12 cellular contexts compared by ENCODE assay signal in the genomic region with DNA sequence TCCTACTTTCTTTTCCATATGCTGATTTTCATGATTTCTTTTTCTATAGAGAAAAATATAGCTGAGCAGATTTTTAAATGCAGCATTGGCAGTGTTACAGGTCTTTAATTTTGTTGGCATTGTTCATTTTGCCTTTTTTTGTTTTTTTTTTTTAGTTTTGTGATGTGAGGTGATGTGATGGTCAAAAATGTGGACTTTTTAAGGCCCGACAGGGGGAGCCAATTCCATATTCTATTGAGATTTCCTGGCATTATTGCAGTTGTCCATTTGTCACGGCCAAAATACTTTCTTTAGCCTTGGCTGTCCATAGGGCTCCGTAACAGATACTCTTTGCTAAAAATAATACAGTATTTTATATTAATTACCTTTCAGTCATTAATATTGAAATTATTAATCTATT. TPM values are rescaled to one million over a fixed set of nuclear protein-coding genes. Genes with fewer than 3 reads are reported as not detected.
DNase-seq lines count a peak whose midpoint lies in the region; ATAC-seq, FAIRE-seq and TF ChIP-seq lines count a peak whose summit lies in the region.
"Had no signal": no experiment of that assay in that cellular context is flagged by ENCODE, and none has a peak within 500 bp of the region (broad histone marks: within the 10 kb centered on the region; RNA-seq: fewer than 3 reads in every experiment).

No MANE protein-coding gene starts in this region.

- no peak overlapping the region for H2BK120ac ChIP-seq in IMR-90 (ENCODE audit: low read depth, low read length)

- H3K23ac ChIP-seq in IMR-90 (ENCODE audit: low read depth, low read length), result no peak overlapping the region

- no peak for TF ChIP-seq POLR2A in IMR-90 (IDR thresholded peaks at IDR 0.05; ENCODE audit: low read depth, low read length)

- no peak overlapping the region for H3K14ac ChIP-seq in IMR-90 (replicated peaks; ENCODE audit: low read depth, low read length)

- CTCF ChIA-PET in IMR-90 (lab: Yijun Ruan, JAX), result interaction anchor here (0.8 kb wide), 1 partner anchor 245 kb away, joined by 4 read pairs; no protein-coding TSS in a partner anchor

- H2BK15ac ChIP-seq in IMR-90 (ENCODE audit: low read depth, low read length), result no peak overlapping the region

- no peak overlapping the region for H2BK5ac ChIP-seq in IMR-90 (ENCODE audit: low read depth, low read length, poor library complexity, severe bottlenecking)

- no peaks in the 10 kb centered on the region for H3K36me3 ChIP-seq in IMR-90 (ENCODE audit: control insufficient read depth, insufficient read depth, low read length)
- H3K36me3 ChIP-seq in astrocyte (ENCODE audit: insufficient read depth, low read length), result no peaks in the 10 kb centered on the region
- H3K36me3 ChIP-seq in keratinocyte (ENCODE audit: control insufficient read depth in 2 of 2, extremely low read depth in 1 of 2, insufficient read depth in 2 of 2, low read length in 2 of 2), result no peaks in the 10 kb centered on the region

- TF ChIP-seq CTCF in IMR-90 (conservative IDR thresholded peaks at IDR 0.05; ENCODE audit: low read depth, low read length) (peak; percentile 57), astrocyte (IDR thresholded peaks at IDR 0.05; ENCODE audit: insufficient read depth, low read depth, low read length) (peak; percentile 43), keratinocyte (optimal IDR thresholded peaks at IDR 0.05 in 1 of 3, IDR thresholded peaks at IDR 0.05 in 1 of 3, conservative IDR thresholded peaks at IDR 0.05 in 1 of 3; ENCODE audit: extremely low read depth in 1 of 3, insufficient read depth in 2 of 3, low read length in 3 of 3) (peak in 2 of 3 experiments; percentile 5 to 15)

- no TSS peak for BruUV-seq in IMR-90 (replicated peaks; lab: Mats Ljungman, UMichigan)

- no peaks in the 10 kb centered on the region for H3K79me1 ChIP-seq in IMR-90 (ENCODE audit: low read depth in 1 of 2, low read length in 2 of 2)

- no peak overlapping the region for H3K18ac ChIP-seq in IMR-90 (ENCODE audit: low read depth, low read length)

- no peak overlapping the region for H3K4ac ChIP-seq in IMR-90 (ENCODE audit: low read depth, low read length)

- H3K27me3 Mint-ChIP-seq in astrocyte (ENCODE audit: low read depth, unreplicated experiment), result no peaks in the 10 kb centered on the region

- H3K9me3 ChIP-seq in IMR-90 (ENCODE audit: control insufficient read depth, insufficient read depth, low read length) (no peaks in the 10 kb centered on the region), astrocyte (ENCODE audit: insufficient read depth, low read depth, low read length) (no peaks in the 10 kb centered on the region), keratinocyte (ENCODE audit: control insufficient read depth, low read depth, low read length) (no peaks in the 10 kb centered on the region)

- dilution Hi-C loops in IMR-90 (cut with HindIII; ENCODE audit: low sequenced_read_pairs, unreplicated experiment), result no loop called here
- dilution Hi-C loops in keratinocyte (cut with MboI; ENCODE audit: extremely low pct_ligation_motif_present, low sequenced_read_pairs), result no loop called here

- POLR2A ChIA-PET in IMR-90 (lab: Charles Lee; ENCODE audit: unreplicated experiment), result no interaction called here

- no CpG with 5 or more reads among the region's 3 CpGs for WGBS in IMR-90 (ENCODE audit: extremely low coverage in 2 of 2, insufficient read length in 1 of 2), 2 experiments

- intact Hi-C loops in IMR-90 (cut with micrococcal nuclease), result loop anchor here (2.0 kb wide), 1 partner anchor 385 kb away; no protein-coding TSS in a partner anchor

- H3K9ac ChIP-seq in IMR-90 (ENCODE audit: low read depth, low read length) (no peak overlapping the region), astrocyte (ENCODE audit: low read length) (no peak overlapping the region), keratinocyte (ENCODE audit: control insufficient read depth, extremely low read depth, insufficient read depth, low read length) (no peak overlapping the region)

- no peaks in the 10 kb centered on the region for H3K9me1 ChIP-seq in IMR-90 (ENCODE audit: insufficient read depth, low read length)
- no peaks in the 10 kb centered on the region for H3K9me1 ChIP-seq in keratinocyte (ENCODE audit: control insufficient read depth, extremely low read depth, insufficient read depth, low read length)

- TF ChIP-seq RAD21 in IMR-90 (IDR thresholded peaks at IDR 0.05; ENCODE audit: low read length), result peak; percentile 42

- H4K8ac ChIP-seq in IMR-90 (ENCODE audit: low read depth in 2 of 2, low read length in 2 of 2), result no peak overlapping the region

- DNase-seq in AG20443 (ENCODE audit: low spot score) (peak; percentile 25), IMR-90 (peak; percentile 41), astrocyte (ENCODE audit: low read depth) (no peak), keratinocyte (ENCODE audit: low read depth, low spot score) (no peak), NCI-H1694 (lab: John Stamatoyannopoulos, UW) (no peak), NCI-H2107 treated with DMSO at 0.1 percent for 48 hours (lab: John Stamatoyannopoulos, UW; ENCODE audit: unreplicated experiment) (no peak), GM19238 (ENCODE audit: insufficient read length, low spot score) (no peak)
- DNase-seq: activated CD4-positive, alpha-beta T cell treated with anti-CD3 and anti-CD28 coated beads for 36 hours; cortex of kidney; DND-41; NCI-H345 had no signal

- H2AK9ac ChIP-seq in IMR-90 (replicated peaks; ENCODE audit: low read depth, low read length, poor library complexity), result no peak overlapping the region

- H3K4me3 ChIP-seq in IMR-90 (ENCODE audit: insufficient read depth, low read depth, low read length) (no peak overlapping the region), astrocyte (ENCODE audit: insufficient read depth, low read depth, low read length) (no peak overlapping the region), keratinocyte (ENCODE audit: control insufficient read depth in 2 of 3, extremely low read depth in 1 of 3, insufficient read depth in 2 of 3, low read depth in 1 of 3, low read length in 3 of 3) (no peak overlapping the region)

- H3K4me3 Mint-ChIP-seq in astrocyte (ENCODE audit: unreplicated experiment), result no peak overlapping the region
- H3K4me3 Mint-ChIP-seq: activated CD4-positive, alpha-beta T cell treated with anti-CD3 and anti-CD28 coated beads for 36 hours had no signal

- ATAC-seq in IMR-90 (ENCODE audit: low read depth) (no peak; the same call in 1 of the 2 replicates), GM18861 (IDR thresholded peaks at IDR 0.05; ENCODE audit: unreplicated experiment) (no peak)
- ATAC-seq: activated CD4-positive, alpha-beta T cell treated with anti-CD3 and anti-CD28 coated beads for 36 hours had no signal

- no peak overlapping the region for H3K27ac ChIP-seq in IMR-90 (ENCODE audit: insufficient read depth, low read length)
- H3K27ac ChIP-seq in astrocyte (ENCODE audit: low read depth, low read length), result no peak overlapping the region
- no peak overlapping the region for H3K27ac ChIP-seq in keratinocyte (ENCODE audit: control insufficient read depth, insufficient read depth, low read length)

- no peaks in the 10 kb centered on the region for H3K4me1 ChIP-seq in IMR-90 (ENCODE audit: control insufficient read depth, insufficient read depth, low read length)
- no peaks in the 10 kb centered on the region for H3K4me1 ChIP-seq in astrocyte (ENCODE audit: insufficient read depth, low read length)
- peaks cover 4% of the 10 kb centered on the region for H3K4me1 ChIP-seq in keratinocyte (ENCODE audit: control insufficient read depth, extremely low read depth, insufficient read depth, low read length)

- H3K27me3 ChIP-seq in IMR-90 (ENCODE audit: control insufficient read depth, insufficient read depth, low read length) (no peaks in the 10 kb centered on the region), astrocyte (ENCODE audit: insufficient read depth, low read length) (no peaks in the 10 kb centered on the region), keratinocyte (ENCODE audit: control insufficient read depth, extremely low read depth, insufficient read depth, low read length) (no peaks in the 10 kb centered on the region)

- no peaks in the 10 kb centered on the region for H3K79me2 ChIP-seq in astrocyte (ENCODE audit: insufficient read depth, low read length)
- no peaks in the 10 kb centered on the region for H3K79me2 ChIP-seq in keratinocyte (ENCODE audit: control insufficient read depth, insufficient read depth, low read length)

- no peak overlapping the region for H2AFZ ChIP-seq in IMR-90 (replicated peaks; ENCODE audit: low read length, poor library complexity)
- H2AFZ ChIP-seq in astrocyte (ENCODE audit: low read depth, low read length), result no peak overlapping the region
- H2AFZ ChIP-seq in keratinocyte (ENCODE audit: control insufficient read depth, low read length), result no peak overlapping the region

- no peaks in the 10 kb centered on the region for H3K4me1 Mint-ChIP-seq in astrocyte (ENCODE audit: low read depth, unreplicated experiment)
- H3K4me1 Mint-ChIP-seq: activated CD4-positive, alpha-beta T cell treated with anti-CD3 and anti-CD28 coated beads for 36 hours had no signal

- H2AK5ac ChIP-seq in IMR-90 (ENCODE audit: low read depth, low read length), result no peak overlapping the region

- H3K4me2 ChIP-seq in IMR-90 (ENCODE audit: low read depth, low read length) (no peak overlapping the region), astrocyte (ENCODE audit: low read length) (no peak overlapping the region), keratinocyte (ENCODE audit: control insufficient read depth, extremely low read depth, insufficient read depth, low read depth, low read length) (no peak overlapping the region)

- no peak overlapping the region for H4K91ac ChIP-seq in IMR-90 (ENCODE audit: insufficient read depth, low read depth, low read length)

- H3K56ac ChIP-seq in IMR-90 (ENCODE audit: extremely low read depth, insufficient read depth, low read length), result no peak overlapping the region

- H3K9me3 Mint-ChIP-seq in astrocyte (ENCODE audit: unreplicated experiment), result no peaks in the 10 kb centered on the region

- H4K20me1 ChIP-seq in IMR-90 (ENCODE audit: insufficient read depth, low read length) (no peaks in the 10 kb centered on the region), astrocyte (ENCODE audit: insufficient read depth, low read length) (no peaks in the 10 kb centered on the region), keratinocyte (ENCODE audit: control insufficient read depth, extremely low read depth, insufficient read depth, low read length) (no peaks in the 10 kb centered on the region)

- in situ Hi-C loops in IMR-90 (cut with MboI; ENCODE audit: low sequenced_read_pairs), result no loop called here

- no peak overlapping the region for H2BK20ac ChIP-seq in IMR-90 (ENCODE audit: low read depth, low read length)

- no peak for FAIRE-seq in astrocyte (lab: Jason Lieb, UNC)
- no peak for FAIRE-seq in keratinocyte (lab: Jason Lieb, UNC)

- no peak overlapping the region for H3K27ac Mint-ChIP-seq in astrocyte (ENCODE audit: unreplicated experiment)
- H3K27ac Mint-ChIP-seq: activated CD4-positive, alpha-beta T cell treated with anti-CD3 and anti-CD28 coated beads for 36 hours had no signal

- no peak overlapping the region for H4K5ac ChIP-seq in IMR-90 (ENCODE audit: low read depth, low read length)

- H3K36me3 Mint-ChIP-seq in astrocyte (ENCODE audit: low read depth, unreplicated experiment), result no peaks in the 10 kb centered on the region

RNA-seq across cellular contexts. Expression of gene SLIT2, which starts 47.8 kb away (rescaled TPM):
- total RNA-seq in IMR-90 (2012; rRNA removed), result 13.6 and 18.1 TPM in 2 replicates
- polyA plus RNA-seq in IMR-90 (2012; rRNA removed), result 13.0 and 14.3 TPM in 2 replicates
- polyA plus RNA-seq in IMR-90 (2012; cell fraction: cytosol; rRNA removed), result 5.3 and 5.6 TPM in 2 replicates
- 8.3 and 13.5 TPM in 2 replicates for polyA plus RNA-seq in IMR-90 (2012; cell fraction: nucleus; rRNA removed; ENCODE audit: low replicate concordance)
- 6.4 and 11.2 TPM in 2 replicates for total RNA-seq in astrocyte
- polyA plus RNA-seq in keratinocyte, result 1.9 to 12.8 TPM (median 7.5 TPM) in 3 replicates
- polyA plus RNA-seq in keratinocyte (2011; ENCODE audit: low read depth), result 3.0 TPM
- polyA plus RNA-seq in keratinocyte (2011; cell fraction: cytosol; rRNA removed), result 1.2 and 2.3 TPM in 2 replicates
- polyA plus RNA-seq in keratinocyte (2011; cell fraction: nucleus; rRNA removed), result 8.6 and 11.9 TPM in 2 replicates
- 1.1 and 10.8 TPM in 2 replicates for polyA plus RNA-seq in keratinocyte (2012; ENCODE audit: low replicate concordance)
- 4.1 to 20.6 TPM (median 14.7 TPM) in 3 replicates for polyA minus RNA-seq in keratinocyte
- 2.7 TPM for polyA minus RNA-seq in keratinocyte (2011; cell fraction: cytosol; rRNA and poly(A)+ RNA removed)
- polyA minus RNA-seq in keratinocyte (2011; cell fraction: nucleus; rRNA and poly(A)+ RNA removed), result 22.4 and 27.6 TPM in 2 replicates
- total RNA-seq: activated CD4-positive, alpha-beta T cell treated with anti-CD3 and anti-CD28 coated beads for 36 hours had no signal

Comparison
In these comparisons a context has a peak if more than half of its experiments do, and no peak if none do; other contexts are left out.
1. DNase-seq: peak in AG20443 (single experiment) and IMR-90 (single experiment); none in astrocyte (single experiment), keratinocyte (single experiment), NCI-H1694 (single experiment), NCI-H2107 treated with DMSO at 0.1 percent for 48 hours (single experiment) and GM19238 (single experiment).
2. Peak in every context shown above with its lines, with median percentiles within 50 percentile points of each other: CTCF ChIP-seq.